Comparison of ENCODE assay signal across 11 cellular contexts in the genomic region with DNA sequence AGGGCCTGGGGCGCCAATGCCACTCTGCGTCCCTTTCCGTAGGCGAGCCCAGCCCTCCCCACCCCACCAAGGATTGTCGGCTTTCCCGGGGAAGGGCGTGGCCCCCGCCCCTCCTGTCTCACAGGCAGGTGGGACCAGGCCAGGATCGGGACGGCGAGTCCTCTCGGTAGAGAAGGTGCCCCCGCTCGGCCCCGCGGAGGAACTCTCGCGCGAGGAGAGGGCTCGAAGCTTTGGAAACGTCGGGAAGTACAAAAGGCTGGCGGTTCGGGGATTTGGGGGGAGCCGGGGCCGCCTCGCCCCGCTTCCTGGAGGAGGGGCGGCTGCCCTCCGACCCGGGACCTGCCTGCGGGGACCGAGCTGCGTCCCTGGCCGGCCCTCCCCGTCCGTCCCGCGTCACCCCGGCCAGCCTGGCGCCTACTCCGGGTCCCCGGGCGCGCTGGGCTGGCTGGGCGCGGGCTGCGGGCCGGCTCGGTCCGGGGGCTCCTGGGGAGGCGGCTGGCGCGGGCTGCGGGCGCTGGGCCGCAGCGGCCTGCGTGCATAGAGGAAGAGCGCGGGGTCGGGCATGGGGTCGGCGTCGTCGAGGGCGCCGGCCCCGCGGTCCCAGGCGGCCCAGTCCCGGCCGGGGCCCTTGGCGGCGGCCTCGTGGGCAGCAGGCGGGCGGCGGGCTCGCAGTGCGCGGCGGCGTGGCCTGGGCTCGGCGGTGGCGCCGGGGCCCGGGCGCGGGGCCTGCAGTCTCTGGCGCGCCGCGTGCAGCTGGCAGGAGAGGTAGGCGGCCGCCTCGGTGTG. TPM values are rescaled to one million over a fixed set of nuclear protein-coding genes. Genes with fewer than 3 reads are reported as not detected.
A peak's percentile ranks its signal among the peaks of the same experiment; 100 is the strongest.
DNase-seq lines count a peak whose midpoint lies in the region; ATAC-seq and TF ChIP-seq lines count a peak whose summit lies in the region.
"Had no signal": no experiment of that assay in that cellular context is flagged by ENCODE, and none has a peak within 500 bp of the region (broad histone marks: within the 10 kb centered on the region; RNA-seq: fewer than 3 reads in every experiment).

No MANE protein-coding gene starts in this region.

- H3K4me3 Mint-ChIP-seq in activated CD8-positive, alpha-beta T cell treated with anti-CD3 and anti-CD28 coated beads, Interleukin-2, amount 10 ng/mL, durations not matched to agents 7 days and 5 days = peak overlapping the region; percentile 25

- peaks cover 10 to 71% (median 47%) of the 10 kb centered on the region in 3 donors for H3K27me3 ChIP-seq in sigmoid colon

- DNase-seq in Daoy (ENCODE audit: low read depth) (peak; percentile 51), sigmoid colon (no peak), NCI-H1092 treated with DMSO at 0.1 percent for 48 hours (lab: John Stamatoyannopoulos, UW) (no peak), HuH-7.5 (ENCODE audit: low spot score) (no peak)
- DNase-seq in activated CD8-positive, alpha-beta T cell treated with anti-CD3 and anti-CD28 coated beads, Interleukin-2, amount 10 ng/mL, durations not matched to agents 7 days and 5 days = no peak
- DNase-seq: NCI-H1092, T1000 had no signal

- no peaks in the 10 kb centered on the region for H3K36me3 ChIP-seq in sigmoid colon
- H3K36me3 ChIP-seq: tibial nerve had no signal

- no peaks in the 10 kb centered on the region for H3K9me3 ChIP-seq in sigmoid colon
- H3K9me3 ChIP-seq: tibial nerve had no signal

- H3K4me3 ChIP-seq in iPS-11a (ENCODE audit: low read depth, low read length) (peak overlapping the region; percentile 29), sigmoid colon (peak overlapping the region; percentile 6 to 41 (median 30))

- no peak for TF ChIP-seq POLR2A in sigmoid colon (IDR thresholded peaks at IDR 0.05)

- CTCF ChIA-PET in activated CD8-positive, alpha-beta T cell treated with anti-CD3 and anti-CD28 coated beads, Interleukin-2, amount 10 ng/mL, durations not matched to agents 7 days and 5 days (lab: Charles Lee) = interaction anchor here (0.6 kb wide), 1 partner anchor 115 kb away, joined by 5 read pairs; no protein-coding TSS in a partner anchor

- no peak overlapping the region for H3K27ac Mint-ChIP-seq in activated CD8-positive, alpha-beta T cell treated with anti-CD3 and anti-CD28 coated beads, Interleukin-2, amount 10 ng/mL, durations not matched to agents 7 days and 5 days

- H3K27me3 Mint-ChIP-seq in activated CD8-positive, alpha-beta T cell treated with anti-CD3 and anti-CD28 coated beads, Interleukin-2, amount 10 ng/mL, durations not matched to agents 7 days and 5 days (ENCODE audit: low read depth) = peaks cover 26% of the 10 kb centered on the region

- POLR2A ChIA-PET in activated CD8-positive, alpha-beta T cell treated with anti-CD3 and anti-CD28 coated beads, Interleukin-2, amount 10 ng/mL, durations not matched to agents 7 days and 5 days (lab: Charles Lee) = interaction anchor here (0.8 kb wide), 1 partner anchor 10 kb away, joined by 3 read pairs; no protein-coding TSS in a partner anchor

- WGBS in sigmoid colon, 2 donors = 1 to 3% methylated on average over 98 of the region's 98 CpGs

- H3K27ac ChIP-seq in sigmoid colon = peak overlapping the region in 3 of 4 donors; percentile 4 to 60 (median 31)

- no peaks in the 10 kb centered on the region for H3K36me3 Mint-ChIP-seq in activated CD8-positive, alpha-beta T cell treated with anti-CD3 and anti-CD28 coated beads, Interleukin-2, amount 10 ng/mL, durations not matched to agents 7 days and 5 days (ENCODE audit: low read depth)

- peak; percentile 61 for ATAC-seq in activated CD8-positive, alpha-beta T cell treated with anti-CD3 and anti-CD28 coated beads, Interleukin-2, amount 10 ng/mL, durations not matched to agents 7 days and 5 days
- no peak for ATAC-seq in GM18858 (IDR thresholded peaks at IDR 0.05; ENCODE audit: unreplicated experiment)
- no peak for ATAC-seq in GM21447 (IDR thresholded peaks at IDR 0.05; ENCODE audit: unreplicated experiment)

- H3K4me1 ChIP-seq in sigmoid colon = peaks cover 0 to 18% (median 13%) of the 10 kb centered on the region in 4 donors

- no peak for TF ChIP-seq CTCF in sigmoid colon (IDR thresholded peaks at IDR 0.05)

- no peak for TF ChIP-seq EP300 in sigmoid colon (IDR thresholded peaks at IDR 0.05)

- intact Hi-C loops in sigmoid colon (cut with DNase I) = no loop called here

- H3K9me3 Mint-ChIP-seq in activated CD8-positive, alpha-beta T cell treated with anti-CD3 and anti-CD28 coated beads, Interleukin-2, amount 10 ng/mL, durations not matched to agents 7 days and 5 days (ENCODE audit: insufficient read depth) = no peaks in the 10 kb centered on the region

- peaks cover 2% of the 10 kb centered on the region for H3K4me1 Mint-ChIP-seq in activated CD8-positive, alpha-beta T cell treated with anti-CD3 and anti-CD28 coated beads, Interleukin-2, amount 10 ng/mL, durations not matched to agents 7 days and 5 days (ENCODE audit: low read depth)

RNA-seq across cellular contexts. Expression of a gene that starts 12.6 kb away (rescaled TPM):
- total RNA-seq in Daoy (2014; rRNA removed; shearing (Covaris generic)) = 41.2 and 47.9 TPM in 2 replicates
- 10 to 100 TPM; 59.0 to 64.9 TPM for total RNA-seq in activated CD8-positive, alpha-beta T cell treated with anti-CD3 and anti-CD28 coated beads, Interleukin-2, amount 10 ng/mL, durations not matched to agents 7 days and 5 days
- 10 to 100 TPM; 26.3 to 70.9 (median 39.3) TPM for total RNA-seq in sigmoid colon
- 100 to 1,000 TPM in 1 of 3 donors, 10 to 100 TPM in 2; 20.4 to 119 (median 27.0) TPM for polyA plus RNA-seq in sigmoid colon

RNA-seq across cellular contexts. Expression of a gene that starts 25.3 kb away (rescaled TPM):
- total RNA-seq in Daoy (2014; rRNA removed; shearing (Covaris generic)) = not detected in 2 replicates
- not detected for total RNA-seq in activated CD8-positive, alpha-beta T cell treated with anti-CD3 and anti-CD28 coated beads, Interleukin-2, amount 10 ng/mL, durations not matched to agents 7 days and 5 days
- total RNA-seq in sigmoid colon = under 1 TPM in 1 of 4 donors, not detected in 3; 0.14 TPM
- polyA plus RNA-seq in sigmoid colon = under 1 TPM; under 0.01 to 0.77 (median 0.23) TPM
